In genomic region chr5:10507575-10508024, GRCh38 we compare ENCODE assay signal across 1 cellular context.
A peak's percentile ranks its signal among the peaks of the same experiment; 100 is the strongest.
TF ChIP-seq lines count a peak whose summit lies in the region.

No MANE protein-coding gene starts in this region.

TF ChIP-seq in K562, 482 proteins besides CTCF, POLR2A, EP300 and RAD21 (continued from another document and continues in another):
- no peak for TF ChIP-seq GMEB1 (CRISPR knock-in tag; IDR thresholded peaks at IDR 0.05)
- no peak for TF ChIP-seq ASH1L (IDR thresholded peaks at IDR 0.05; ENCODE audit: borderline replicate concordance, low read depth, partially characterized antibody)
- TF ChIP-seq, protein P1, sequence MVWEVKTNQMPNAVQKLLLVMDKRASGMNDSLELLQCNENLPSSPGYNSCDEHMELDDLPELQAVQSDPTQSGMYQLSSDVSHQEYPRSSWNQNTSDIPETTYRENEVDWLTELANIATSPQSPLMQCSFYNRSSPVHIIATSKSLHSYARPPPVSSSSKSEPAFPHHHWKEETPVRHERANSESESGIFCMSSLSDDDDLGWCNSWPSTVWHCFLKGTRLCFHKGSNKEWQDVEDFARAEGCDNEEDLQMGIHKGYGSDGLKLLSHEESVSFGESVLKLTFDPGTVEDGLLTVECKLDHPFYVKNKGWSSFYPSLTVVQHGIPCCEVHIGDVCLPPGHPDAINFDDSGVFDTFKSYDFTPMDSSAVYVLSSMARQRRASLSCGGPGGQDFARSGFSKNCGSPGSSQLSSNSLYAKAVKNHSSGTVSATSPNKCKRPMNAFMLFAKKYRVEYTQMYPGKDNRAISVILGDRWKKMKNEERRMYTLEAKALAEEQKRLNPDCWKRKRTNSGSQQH (CRISPR knock-in tag; IDR thresholded peaks at IDR 0.05), result no peak
- TF ChIP-seq, protein P2, sequence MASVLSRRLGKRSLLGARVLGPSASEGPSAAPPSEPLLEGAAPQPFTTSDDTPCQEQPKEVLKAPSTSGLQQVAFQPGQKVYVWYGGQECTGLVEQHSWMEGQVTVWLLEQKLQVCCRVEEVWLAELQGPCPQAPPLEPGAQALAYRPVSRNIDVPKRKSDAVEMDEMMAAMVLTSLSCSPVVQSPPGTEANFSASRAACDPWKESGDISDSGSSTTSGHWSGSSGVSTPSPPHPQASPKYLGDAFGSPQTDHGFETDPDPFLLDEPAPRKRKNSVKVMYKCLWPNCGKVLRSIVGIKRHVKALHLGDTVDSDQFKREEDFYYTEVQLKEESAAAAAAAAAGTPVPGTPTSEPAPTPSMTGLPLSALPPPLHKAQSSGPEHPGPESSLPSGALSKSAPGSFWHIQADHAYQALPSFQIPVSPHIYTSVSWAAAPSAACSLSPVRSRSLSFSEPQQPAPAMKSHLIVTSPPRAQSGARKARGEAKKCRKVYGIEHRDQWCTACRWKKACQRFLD (CRISPR knock-in tag; IDR thresholded peaks at IDR 0.05), result no peak
- TF ChIP-seq STAT5B (CRISPR knock-in tag; IDR thresholded peaks at IDR 0.05), result no peak
- TF ChIP-seq ZNF76 (CRISPR knock-in tag; IDR thresholded peaks at IDR 0.05; ENCODE audit: borderline replicate concordance), result no peak
- TF ChIP-seq, protein P3, sequence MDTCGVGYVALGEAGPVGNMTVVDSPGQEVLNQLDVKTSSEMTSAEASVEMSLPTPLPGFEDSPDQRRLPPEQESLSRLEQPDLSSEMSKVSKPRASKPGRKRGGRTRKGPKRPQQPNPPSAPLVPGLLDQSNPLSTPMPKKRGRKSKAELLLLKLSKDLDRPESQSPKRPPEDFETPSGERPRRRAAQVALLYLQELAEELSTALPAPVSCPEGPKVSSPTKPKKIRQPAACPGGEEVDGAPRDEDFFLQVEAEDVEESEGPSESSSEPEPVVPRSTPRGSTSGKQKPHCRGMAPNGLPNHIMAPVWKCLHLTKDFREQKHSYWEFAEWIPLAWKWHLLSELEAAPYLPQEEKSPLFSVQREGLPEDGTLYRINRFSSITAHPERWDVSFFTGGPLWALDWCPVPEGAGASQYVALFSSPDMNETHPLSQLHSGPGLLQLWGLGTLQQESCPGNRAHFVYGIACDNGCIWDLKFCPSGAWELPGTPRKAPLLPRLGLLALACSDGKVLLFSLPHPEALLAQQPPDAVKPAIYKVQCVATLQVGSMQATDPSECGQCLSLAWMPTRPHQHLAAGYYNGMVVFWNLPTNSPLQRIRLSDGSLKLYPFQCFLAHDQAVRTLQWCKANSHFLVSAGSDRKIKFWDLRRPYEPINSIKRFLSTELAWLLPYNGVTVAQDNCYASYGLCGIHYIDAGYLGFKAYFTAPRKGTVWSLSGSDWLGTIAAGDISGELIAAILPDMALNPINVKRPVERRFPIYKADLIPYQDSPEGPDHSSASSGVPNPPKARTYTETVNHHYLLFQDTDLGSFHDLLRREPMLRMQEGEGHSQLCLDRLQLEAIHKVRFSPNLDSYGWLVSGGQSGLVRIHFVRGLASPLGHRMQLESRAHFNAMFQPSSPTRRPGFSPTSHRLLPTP (IDR thresholded peaks at IDR 0.05; ENCODE audit: borderline replicate concordance, extremely low read depth, insufficient read length), result no peak
- TF ChIP-seq, protein P4, sequence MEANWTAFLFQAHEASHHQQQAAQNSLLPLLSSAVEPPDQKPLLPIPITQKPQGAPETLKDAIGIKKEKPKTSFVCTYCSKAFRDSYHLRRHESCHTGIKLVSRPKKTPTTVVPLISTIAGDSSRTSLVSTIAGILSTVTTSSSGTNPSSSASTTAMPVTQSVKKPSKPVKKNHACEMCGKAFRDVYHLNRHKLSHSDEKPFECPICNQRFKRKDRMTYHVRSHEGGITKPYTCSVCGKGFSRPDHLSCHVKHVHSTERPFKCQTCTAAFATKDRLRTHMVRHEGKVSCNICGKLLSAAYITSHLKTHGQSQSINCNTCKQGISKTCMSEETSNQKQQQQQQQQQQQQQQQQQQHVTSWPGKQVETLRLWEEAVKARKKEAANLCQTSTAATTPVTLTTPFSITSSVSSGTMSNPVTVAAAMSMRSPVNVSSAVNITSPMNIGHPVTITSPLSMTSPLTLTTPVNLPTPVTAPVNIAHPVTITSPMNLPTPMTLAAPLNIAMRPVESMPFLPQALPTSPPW (CRISPR knock-in tag; IDR thresholded peaks at IDR 0.05), result peak; percentile 55
- peak; percentile 95 for TF ChIP-seq FOXA1 (IDR thresholded peaks at IDR 0.05; ENCODE audit: borderline replicate concordance)
- TF ChIP-seq MAFG (tag; conservative IDR thresholded peaks at IDR 0.05), result no peak
- TF ChIP-seq ZNF316 (IDR thresholded peaks at IDR 0.05), result no peak
- TF ChIP-seq ZBTB12 (CRISPR knock-in tag; IDR thresholded peaks at IDR 0.05), result no peak
- no peak for TF ChIP-seq ZNF830 (CRISPR knock-in tag; IDR thresholded peaks at IDR 0.05)
- TF ChIP-seq CHD2 (IDR thresholded peaks at IDR 0.05; ENCODE audit: low read depth, low read length), result no peak
- no peak for TF ChIP-seq ZBTB8A (IDR thresholded peaks at IDR 0.05; ENCODE audit: partially characterized antibody)
- TF ChIP-seq DNMT1 (IDR thresholded peaks at IDR 0.05), result no peak
- no peak for TF ChIP-seq SAFB (IDR thresholded peaks at IDR 0.05; ENCODE audit: borderline replicate concordance, low read depth, low read length)
- TF ChIP-seq CBFA2T3 (IDR thresholded peaks at IDR 0.05), result peak; percentile 86
- TF ChIP-seq GTF2B (IDR thresholded peaks at IDR 0.05; ENCODE audit: extremely low read depth, insufficient read length), result no peak
- peak; percentile 72; the same call in 1 of the 2 replicates for TF ChIP-seq PML (IDR thresholded peaks at IDR 0.05; ENCODE audit: low read length)
- no peak for TF ChIP-seq ZNF121 (CRISPR knock-in tag; conservative IDR thresholded peaks at IDR 0.05)
- TF ChIP-seq BRCA1 (IDR thresholded peaks at IDR 0.05), result no peak
- TF ChIP-seq BRCA1 (CRISPR knock-in tag; IDR thresholded peaks at IDR 0.05), result no peak
- TF ChIP-seq FOXJ2 (tag; IDR thresholded peaks at IDR 0.05), result peak; percentile 95
- no peak for TF ChIP-seq CCAR2 (IDR thresholded peaks at IDR 0.05; ENCODE audit: low read depth, low read length)
- TF ChIP-seq, protein P5, sequence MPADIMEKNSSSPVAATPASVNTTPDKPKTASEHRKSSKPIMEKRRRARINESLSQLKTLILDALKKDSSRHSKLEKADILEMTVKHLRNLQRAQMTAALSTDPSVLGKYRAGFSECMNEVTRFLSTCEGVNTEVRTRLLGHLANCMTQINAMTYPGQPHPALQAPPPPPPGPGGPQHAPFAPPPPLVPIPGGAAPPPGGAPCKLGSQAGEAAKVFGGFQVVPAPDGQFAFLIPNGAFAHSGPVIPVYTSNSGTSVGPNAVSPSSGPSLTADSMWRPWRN (IDR thresholded peaks at IDR 0.05; ENCODE audit: low read depth), result peak; percentile 98
- TF ChIP-seq SMARCA4 (IDR thresholded peaks at IDR 0.05), result peak; percentile 88
- peak; percentile 87 for TF ChIP-seq DPF2 (IDR thresholded peaks at IDR 0.05)
- peak; percentile 98 for TF ChIP-seq PKNOX1 (IDR thresholded peaks at IDR 0.05)
- no peak for TF ChIP-seq ILK (tag; IDR thresholded peaks at IDR 0.05; ENCODE audit: borderline replicate concordance, low read depth)
- no peak for TF ChIP-seq ZC3H8 (IDR thresholded peaks at IDR 0.05)
- no peak for TF ChIP-seq MTF1 (CRISPR knock-in tag; IDR thresholded peaks at IDR 0.05; ENCODE audit: borderline replicate concordance)
- TF ChIP-seq HNRNPUL1 (IDR thresholded peaks at IDR 0.05; ENCODE audit: low read length), result no peak
- TF ChIP-seq BRD4 (IDR thresholded peaks at IDR 0.05), result no peak
- TF ChIP-seq, protein P6, sequence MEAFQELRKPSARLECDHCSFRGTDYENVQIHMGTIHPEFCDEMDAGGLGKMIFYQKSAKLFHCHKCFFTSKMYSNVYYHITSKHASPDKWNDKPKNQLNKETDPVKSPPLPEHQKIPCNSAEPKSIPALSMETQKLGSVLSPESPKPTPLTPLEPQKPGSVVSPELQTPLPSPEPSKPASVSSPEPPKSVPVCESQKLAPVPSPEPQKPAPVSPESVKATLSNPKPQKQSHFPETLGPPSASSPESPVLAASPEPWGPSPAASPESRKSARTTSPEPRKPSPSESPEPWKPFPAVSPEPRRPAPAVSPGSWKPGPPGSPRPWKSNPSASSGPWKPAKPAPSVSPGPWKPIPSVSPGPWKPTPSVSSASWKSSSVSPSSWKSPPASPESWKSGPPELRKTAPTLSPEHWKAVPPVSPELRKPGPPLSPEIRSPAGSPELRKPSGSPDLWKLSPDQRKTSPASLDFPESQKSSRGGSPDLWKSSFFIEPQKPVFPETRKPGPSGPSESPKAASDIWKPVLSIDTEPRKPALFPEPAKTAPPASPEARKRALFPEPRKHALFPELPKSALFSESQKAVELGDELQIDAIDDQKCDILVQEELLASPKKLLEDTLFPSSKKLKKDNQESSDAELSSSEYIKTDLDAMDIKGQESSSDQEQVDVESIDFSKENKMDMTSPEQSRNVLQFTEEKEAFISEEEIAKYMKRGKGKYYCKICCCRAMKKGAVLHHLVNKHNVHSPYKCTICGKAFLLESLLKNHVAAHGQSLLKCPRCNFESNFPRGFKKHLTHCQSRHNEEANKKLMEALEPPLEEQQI (IDR thresholded peaks at IDR 0.05), result 0 out of 2 replicates have a peak, but pooled peaks have one; percentile 16
- TF ChIP-seq MTA3 (IDR thresholded peaks at IDR 0.05; ENCODE audit: borderline replicate concordance), result peak; percentile 68; the same call in 1 of the 2 replicates
- TF ChIP-seq ZNF274 (IDR thresholded peaks at IDR 0.05; ENCODE audit: borderline replicate concordance, low read depth, low read length), result no peak
- no peak for TF ChIP-seq CBX2 (IDR thresholded peaks at IDR 0.05; ENCODE audit: insufficient read depth, low read length, poor library complexity, severe bottlenecking)
- TF ChIP-seq BRD9 (IDR thresholded peaks at IDR 0.05; ENCODE audit: low read depth, partially characterized antibody), result no peak
- TF ChIP-seq ZBTB1 (CRISPR knock-in tag; IDR thresholded peaks at IDR 0.05; ENCODE audit: borderline replicate concordance, low read depth), result no peak
- peak; percentile 17; the same call in 1 of the 2 replicates for TF ChIP-seq KHSRP (IDR thresholded peaks at IDR 0.05)
- TF ChIP-seq HLTF (IDR thresholded peaks at IDR 0.05), result no peak
- TF ChIP-seq NCOA1 (IDR thresholded peaks at IDR 0.05; ENCODE audit: low read depth), result peak; percentile 84
- TF ChIP-seq ZNF644 (tag; IDR thresholded peaks at IDR 0.05; ENCODE audit: low read depth), result 0 out of 2 replicates have a peak, but pooled peaks have one; percentile 61
- TF ChIP-seq SOX6 (IDR thresholded peaks at IDR 0.05), result peak; percentile 91
- no peak for TF ChIP-seq FUS (optimal IDR thresholded peaks at IDR 0.05; ENCODE audit: low read depth, low read length)
- no peak for TF ChIP-seq FOXJ3 (CRISPR knock-in tag; IDR thresholded peaks at IDR 0.05)
- peak in 1 of 2 experiments; percentile 93; a peak in 2 of 4 replicates for TF ChIP-seq ARNT (IDR thresholded peaks at IDR 0.05)
- TF ChIP-seq COPS2 (conservative IDR thresholded peaks at IDR 0.05), result no peak
- no peak for TF ChIP-seq ERF (CRISPR knock-in tag; IDR thresholded peaks at IDR 0.05)
- TF ChIP-seq ZHX1 (conservative IDR thresholded peaks at IDR 0.05; ENCODE audit: low read length), result no peak
